Comparison of ENCODE assay signal across 9 cellular contexts in the genomic region with DNA sequence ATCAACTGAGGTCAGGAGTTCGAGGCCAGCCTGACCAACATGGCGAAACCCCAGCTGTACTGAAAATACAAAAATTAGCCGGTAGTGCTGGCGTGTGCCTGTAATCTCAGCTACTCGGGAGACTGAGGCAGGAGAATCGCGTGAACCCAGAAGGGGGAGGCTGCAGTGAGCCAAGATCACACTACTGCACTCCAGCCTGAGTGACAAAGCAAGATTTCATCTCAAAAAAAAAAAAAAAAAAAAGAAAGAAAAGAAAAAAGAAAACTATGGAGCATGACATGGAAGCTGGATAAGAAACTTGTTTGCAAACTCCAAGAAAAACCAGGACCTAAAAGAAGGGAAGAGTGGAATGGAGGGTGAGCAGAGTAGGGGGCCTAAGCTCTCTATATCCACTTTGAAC. TPM values are rescaled to one million over a fixed set of nuclear protein-coding genes. Genes with fewer than 3 reads are reported as not detected.
DNase-seq lines count a peak whose midpoint lies in the region; ATAC-seq and TF ChIP-seq lines count a peak whose summit lies in the region.
"Had no signal": no experiment of that assay in that cellular context is flagged by ENCODE, and none has a peak within 500 bp of the region (broad histone marks: within the 10 kb centered on the region; RNA-seq: fewer than 3 reads in every experiment).

No MANE protein-coding gene starts in this region.

- no peak for TF ChIP-seq POLR2A in upper lobe of left lung (IDR thresholded peaks at IDR 0.05)

- peaks cover 47% of the 10 kb centered on the region for H3K4me1 Mint-ChIP-seq in activated naive CD8-positive, alpha-beta T cell (ENCODE audit: low read depth)
- H3K4me1 Mint-ChIP-seq in activated naive CD8-positive, alpha-beta T cell treated with anti-CD3 and anti-CD28 coated beads, Interleukin-2, amount 50 U/mL, for 24 hours = peaks cover 45% of the 10 kb centered on the region
- H3K4me1 Mint-ChIP-seq in chondrocyte (ENCODE audit: low read depth) (peaks cover 36% of the 10 kb centered on the region), natural killer cell (peaks cover 43 to 46% of the 10 kb centered on the region in 2 donors)

- no peak for DNase-seq in activated naive CD8-positive, alpha-beta T cell treated with anti-CD3 and anti-CD28 coated beads, Interleukin-2, amount 50 U/mL, for 24 hours
- DNase-seq in chondrocyte (ENCODE audit: low spot score) = no peak
- no peak for DNase-seq in natural killer cell
- no peak for DNase-seq in upper lobe of left lung
- no peak for DNase-seq in UCSD-AML1 (lab: John Stamatoyannopoulos, UW; ENCODE audit: unreplicated experiment)
- no peak for DNase-seq in NCI-H82 (lab: John Stamatoyannopoulos, UW)
- DNase-seq in cortex of kidney (lab: John Stamatoyannopoulos, UW) = no peak

- H3K27ac ChIP-seq in upper lobe of left lung = peak overlapping the region; percentile 95 to 97 (median 96)

- intact Hi-C loops in natural killer cell (cut with micrococcal nuclease) = no loop called here

- H3K9me3 Mint-ChIP-seq in activated naive CD8-positive, alpha-beta T cell (ENCODE audit: low read depth) = no peaks in the 10 kb centered on the region
- H3K9me3 Mint-ChIP-seq in activated naive CD8-positive, alpha-beta T cell treated with anti-CD3 and anti-CD28 coated beads, Interleukin-2, amount 50 U/mL, for 24 hours = no peaks in the 10 kb centered on the region
- H3K9me3 Mint-ChIP-seq in chondrocyte (ENCODE audit: low read depth) (no peaks in the 10 kb centered on the region), natural killer cell (no peaks in the 10 kb centered on the region)

- no peaks in the 10 kb centered on the region for H3K9me3 ChIP-seq in upper lobe of left lung

- TF ChIP-seq CTCF in chondrocyte (IDR thresholded peaks at IDR 0.05) (no peak), natural killer cell (IDR thresholded peaks at IDR 0.05) (no peak), upper lobe of left lung (IDR thresholded peaks at IDR 0.05) (no peak)

- no peaks in the 10 kb centered on the region for H3K27me3 ChIP-seq in upper lobe of left lung

- H3K27me3 Mint-ChIP-seq in activated naive CD8-positive, alpha-beta T cell = no peaks in the 10 kb centered on the region
- no peaks in the 10 kb centered on the region for H3K27me3 Mint-ChIP-seq in activated naive CD8-positive, alpha-beta T cell treated with anti-CD3 and anti-CD28 coated beads, Interleukin-2, amount 50 U/mL, for 24 hours
- H3K27me3 Mint-ChIP-seq in chondrocyte (ENCODE audit: low read depth) (no peaks in the 10 kb centered on the region), natural killer cell (ENCODE audit: low read depth in 2 of 2) (no peaks in the 10 kb centered on the region)

- no peaks in the 10 kb centered on the region for H3K36me3 Mint-ChIP-seq in activated naive CD8-positive, alpha-beta T cell
- H3K36me3 Mint-ChIP-seq in activated naive CD8-positive, alpha-beta T cell treated with anti-CD3 and anti-CD28 coated beads, Interleukin-2, amount 50 U/mL, for 24 hours (ENCODE audit: low read depth) = peaks cover 4% of the 10 kb centered on the region
- H3K36me3 Mint-ChIP-seq in chondrocyte (ENCODE audit: low read depth) (peaks cover 2% of the 10 kb centered on the region), natural killer cell (peaks cover 7% of the 10 kb centered on the region)

- no peak for ATAC-seq in activated naive CD8-positive, alpha-beta T cell treated with anti-CD3 and anti-CD28 coated beads, Interleukin-2, amount 50 U/mL, for 24 hours
- ATAC-seq in natural killer cell (no peak), upper lobe of left lung (ENCODE audit: low FRiP score in 2 of 2) (no peak)

- H3K36me3 ChIP-seq in upper lobe of left lung = no peaks in the 10 kb centered on the region

- 96% methylated on average over 7 of the region's 7 CpGs for WGBS in upper lobe of left lung, 2 donors

- H3K27ac Mint-ChIP-seq in activated naive CD8-positive, alpha-beta T cell = peak overlapping the region; percentile 16
- H3K27ac Mint-ChIP-seq in activated naive CD8-positive, alpha-beta T cell treated with anti-CD3 and anti-CD28 coated beads, Interleukin-2, amount 50 U/mL, for 24 hours = no peak overlapping the region
- peak overlapping the region; percentile 61 for H3K27ac Mint-ChIP-seq in chondrocyte (ENCODE audit: unreplicated experiment)
- peak overlapping the region; percentile 100 for H3K27ac Mint-ChIP-seq in natural killer cell

- TF ChIP-seq EP300 in upper lobe of left lung (IDR thresholded peaks at IDR 0.05) = no peak

- peaks cover 16 to 30% (median 28%) of the 10 kb centered on the region in 4 donors for H3K4me1 ChIP-seq in upper lobe of left lung

- H3K4me3 ChIP-seq in upper lobe of left lung = no peak overlapping the region
- H3K4me3 ChIP-seq: lung had no signal

- peak overlapping the region; percentile 30 for H3K4me3 Mint-ChIP-seq in activated naive CD8-positive, alpha-beta T cell
- H3K4me3 Mint-ChIP-seq in activated naive CD8-positive, alpha-beta T cell treated with anti-CD3 and anti-CD28 coated beads, Interleukin-2, amount 50 U/mL, for 24 hours = no peak overlapping the region
- H3K4me3 Mint-ChIP-seq in chondrocyte (ENCODE audit: unreplicated experiment) (no peak overlapping the region), natural killer cell (peak overlapping the region; percentile 69)

RNA-seq across cellular contexts. Expression of gene CHMP1B, which starts 1.9 kb away (rescaled TPM):
- total RNA-seq in chondrocyte = 28.5 to 32.5 TPM (median 31.3 TPM) in 3 replicates
- 100 to 1,000 TPM in 2 of 3 donors, 10 to 100 TPM in 1; 99.4 to 132 (median 110) TPM for total RNA-seq in natural killer cell
- total RNA-seq in upper lobe of left lung = 10 to 100 TPM; 29.3 to 61.4 (median 50.0) TPM

RNA-seq across cellular contexts. Expression of gene MPPE1, which starts 58.8 kb away (rescaled TPM):
- total RNA-seq in chondrocyte = 37.7 to 40.4 TPM (median 38.2 TPM) in 3 replicates
- 100 to 1,000 TPM in 2 of 3 donors, 10 to 100 TPM in 1; 98.3 to 110 (median 105) TPM for total RNA-seq in natural killer cell
- total RNA-seq in upper lobe of left lung = 100 to 1,000 TPM in 1 of 6 donors, 10 to 100 TPM in 5; 37.4 to 114 (median 75.3) TPM

Comparison
In these comparisons a context has a peak if more than half of its experiments do, and no peak if none do; other contexts are left out.
1. H3K4me3 Mint-ChIP-seq: peak in activated naive CD8-positive, alpha-beta T cell (single experiment) and natural killer cell (single experiment); none in activated naive CD8-positive, alpha-beta T cell treated with anti-CD3 and anti-CD28 coated beads, Interleukin-2, amount 50 U/mL, for 24 hours (single experiment) and chondrocyte (single experiment).